Comparison of ENCODE assay signal across 1 cellular context in the genomic region with DNA sequence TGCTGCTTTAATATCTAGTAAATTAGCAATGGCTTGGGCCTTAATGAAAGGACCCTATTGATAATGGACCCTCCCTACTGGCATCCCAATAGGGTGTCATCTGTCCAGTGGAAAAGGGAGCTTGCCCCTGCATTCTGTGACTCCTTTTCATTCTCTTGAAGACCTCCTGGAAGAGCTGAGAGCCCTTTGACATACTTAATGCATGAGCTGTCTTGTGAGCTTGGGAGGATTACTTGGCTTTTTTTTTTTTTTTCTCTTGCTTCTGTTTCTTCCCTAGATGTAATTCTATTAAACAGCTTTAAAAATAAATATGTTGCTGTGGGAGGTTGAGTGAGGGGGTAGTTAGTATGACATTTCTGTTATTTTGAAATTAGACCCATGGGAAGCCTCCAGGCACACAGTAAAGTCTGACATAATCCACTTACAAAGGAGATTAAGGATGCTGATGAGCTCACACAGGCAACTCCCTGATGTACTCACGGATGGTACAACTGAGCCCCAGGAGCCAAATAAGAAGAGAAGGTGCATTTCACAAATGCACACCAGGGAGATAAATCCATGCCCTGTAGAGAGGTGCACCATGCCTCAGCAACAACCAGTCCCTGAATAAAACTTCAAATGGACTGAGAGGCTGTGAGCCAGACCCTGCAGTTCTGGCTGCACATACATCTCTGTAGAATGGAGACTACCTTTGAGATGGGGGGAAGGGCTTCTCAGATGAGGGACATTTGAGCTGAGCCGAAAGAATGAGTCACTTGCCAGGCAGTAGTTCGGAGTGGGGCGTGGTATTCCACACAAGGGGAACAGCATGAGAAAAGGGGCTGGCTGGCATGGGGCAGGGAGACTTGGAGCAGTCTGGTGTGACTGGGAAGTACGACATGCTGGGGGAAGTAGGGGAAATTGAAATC.
A peak's percentile ranks its signal among the peaks of the same experiment; 100 is the strongest.
TF ChIP-seq lines count a peak whose summit lies in the region.

No MANE protein-coding gene starts in this region.

TF ChIP-seq in HEK293, 187 proteins besides CTCF, POLR2A, EP300 and RAD21 (continued from another document and continues in another):
- TF ChIP-seq, protein P1, sequence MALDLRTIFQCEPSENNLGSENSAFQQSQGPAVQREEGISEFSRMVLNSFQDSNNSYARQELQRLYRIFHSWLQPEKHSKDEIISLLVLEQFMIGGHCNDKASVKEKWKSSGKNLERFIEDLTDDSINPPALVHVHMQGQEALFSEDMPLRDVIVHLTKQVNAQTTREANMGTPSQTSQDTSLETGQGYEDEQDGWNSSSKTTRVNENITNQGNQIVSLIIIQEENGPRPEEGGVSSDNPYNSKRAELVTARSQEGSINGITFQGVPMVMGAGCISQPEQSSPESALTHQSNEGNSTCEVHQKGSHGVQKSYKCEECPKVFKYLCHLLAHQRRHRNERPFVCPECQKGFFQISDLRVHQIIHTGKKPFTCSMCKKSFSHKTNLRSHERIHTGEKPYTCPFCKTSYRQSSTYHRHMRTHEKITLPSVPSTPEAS (tag by site-specific recombination; IDR thresholded peaks at IDR 0.05) = no peak
- TF ChIP-seq, protein P2, sequence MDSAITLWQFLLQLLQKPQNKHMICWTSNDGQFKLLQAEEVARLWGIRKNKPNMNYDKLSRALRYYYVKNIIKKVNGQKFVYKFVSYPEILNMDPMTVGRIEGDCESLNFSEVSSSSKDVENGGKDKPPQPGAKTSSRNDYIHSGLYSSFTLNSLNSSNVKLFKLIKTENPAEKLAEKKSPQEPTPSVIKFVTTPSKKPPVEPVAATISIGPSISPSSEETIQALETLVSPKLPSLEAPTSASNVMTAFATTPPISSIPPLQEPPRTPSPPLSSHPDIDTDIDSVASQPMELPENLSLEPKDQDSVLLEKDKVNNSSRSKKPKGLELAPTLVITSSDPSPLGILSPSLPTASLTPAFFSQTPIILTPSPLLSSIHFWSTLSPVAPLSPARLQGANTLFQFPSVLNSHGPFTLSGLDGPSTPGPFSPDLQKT (IDR thresholded peaks at IDR 0.05; ENCODE audit: borderline replicate concordance, low read depth, low read length) = no peak
- TF ChIP-seq, protein P3, sequence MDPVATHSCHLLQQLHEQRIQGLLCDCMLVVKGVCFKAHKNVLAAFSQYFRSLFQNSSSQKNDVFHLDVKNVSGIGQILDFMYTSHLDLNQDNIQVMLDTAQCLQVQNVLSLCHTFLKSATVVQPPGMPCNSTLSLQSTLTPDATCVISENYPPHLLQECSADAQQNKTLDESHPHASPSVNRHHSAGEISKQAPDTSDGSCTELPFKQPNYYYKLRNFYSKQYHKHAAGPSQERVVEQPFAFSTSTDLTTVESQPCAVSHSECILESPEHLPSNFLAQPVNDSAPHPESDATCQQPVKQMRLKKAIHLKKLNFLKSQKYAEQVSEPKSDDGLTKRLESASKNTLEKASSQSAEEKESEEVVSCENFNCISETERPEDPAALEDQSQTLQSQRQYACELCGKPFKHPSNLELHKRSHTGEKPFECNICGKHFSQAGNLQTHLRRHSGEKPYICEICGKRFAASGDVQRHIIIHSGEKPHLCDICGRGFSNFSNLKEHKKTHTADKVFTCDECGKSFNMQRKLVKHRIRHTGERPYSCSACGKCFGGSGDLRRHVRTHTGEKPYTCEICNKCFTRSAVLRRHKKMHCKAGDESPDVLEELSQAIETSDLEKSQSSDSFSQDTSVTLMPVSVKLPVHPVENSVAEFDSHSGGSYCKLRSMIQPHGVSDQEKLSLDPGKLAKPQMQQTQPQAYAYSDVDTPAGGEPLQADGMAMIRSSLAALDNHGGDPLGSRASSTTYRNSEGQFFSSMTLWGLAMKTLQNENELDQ (tag by site-specific recombination; IDR thresholded peaks at IDR 0.05; ENCODE audit: low read depth) = no peak
- TF ChIP-seq ZNF174 (tag by site-specific recombination; IDR thresholded peaks at IDR 0.05) (no peak), ZNF768 (tag by site-specific recombination; IDR thresholded peaks at IDR 0.05) (no peak), ZNF138 (tag by site-specific recombination; IDR thresholded peaks at IDR 0.05; ENCODE audit: borderline replicate concordance) (no peak), HOXA7 (CRISPR knock-in tag; IDR thresholded peaks at IDR 0.05; ENCODE audit: borderline replicate concordance) (no peak), ZNF777 (tag by site-specific recombination; IDR thresholded peaks at IDR 0.05; ENCODE audit: borderline replicate concordance) (no peak), ZNF133 (tag by site-specific recombination; IDR thresholded peaks at IDR 0.05) (no peak), ZNF37A (tag by site-specific recombination; IDR thresholded peaks at IDR 0.05) (no peak), ZNF223 (tag by site-specific recombination; IDR thresholded peaks at IDR 0.05) (no peak), ZNF521 (tag by site-specific recombination; IDR thresholded peaks at IDR 0.05) (no peak), PRDM1 (tag by site-specific recombination; IDR thresholded peaks at IDR 0.05) (no peak), ZNF16 (tag by site-specific recombination; IDR thresholded peaks at IDR 0.05; ENCODE audit: low read depth) (no peak), ZNF561 (tag by site-specific recombination; IDR thresholded peaks at IDR 0.05; ENCODE audit: borderline replicate concordance) (no peak), OSR2 (tag by site-specific recombination; IDR thresholded peaks at IDR 0.05) (peak; percentile 80), ZFP37 (tag by site-specific recombination; IDR thresholded peaks at IDR 0.05) (no peak), ZNF548 (tag by site-specific recombination; IDR thresholded peaks at IDR 0.05) (peak; percentile 69), ZSCAN23 (tag by site-specific recombination; IDR thresholded peaks at IDR 0.05) (no peak), ZNF302 (tag by site-specific recombination; IDR thresholded peaks at IDR 0.05; ENCODE audit: low read depth) (no peak), ZBTB8A (tag by site-specific recombination; IDR thresholded peaks at IDR 0.05) (no peak), FEZF1 (tag by site-specific recombination; IDR thresholded peaks at IDR 0.05) (peak; percentile 36; the same call in 1 of the 2 replicates), ZNF791 (tag by site-specific recombination; IDR thresholded peaks at IDR 0.05) (no peak), ZXDB (tag by site-specific recombination; IDR thresholded peaks at IDR 0.05) (peak; percentile 47; the same call in 1 of the 2 replicates), ZFP69B (tag by site-specific recombination; IDR thresholded peaks at IDR 0.05) (no peak), ZNF121 (tag by site-specific recombination; IDR thresholded peaks at IDR 0.05) (no peak), ZNF202 (tag by site-specific recombination; IDR thresholded peaks at IDR 0.05; ENCODE audit: borderline replicate concordance) (no peak), ZBTB48 (tag by site-specific recombination; IDR thresholded peaks at IDR 0.05) (0 out of 2 replicates have a peak, but pooled peaks have one; percentile 24), ZFP41 (tag by site-specific recombination; IDR thresholded peaks at IDR 0.05; ENCODE audit: borderline replicate concordance) (no peak)
- TF ChIP-seq, protein P4, sequence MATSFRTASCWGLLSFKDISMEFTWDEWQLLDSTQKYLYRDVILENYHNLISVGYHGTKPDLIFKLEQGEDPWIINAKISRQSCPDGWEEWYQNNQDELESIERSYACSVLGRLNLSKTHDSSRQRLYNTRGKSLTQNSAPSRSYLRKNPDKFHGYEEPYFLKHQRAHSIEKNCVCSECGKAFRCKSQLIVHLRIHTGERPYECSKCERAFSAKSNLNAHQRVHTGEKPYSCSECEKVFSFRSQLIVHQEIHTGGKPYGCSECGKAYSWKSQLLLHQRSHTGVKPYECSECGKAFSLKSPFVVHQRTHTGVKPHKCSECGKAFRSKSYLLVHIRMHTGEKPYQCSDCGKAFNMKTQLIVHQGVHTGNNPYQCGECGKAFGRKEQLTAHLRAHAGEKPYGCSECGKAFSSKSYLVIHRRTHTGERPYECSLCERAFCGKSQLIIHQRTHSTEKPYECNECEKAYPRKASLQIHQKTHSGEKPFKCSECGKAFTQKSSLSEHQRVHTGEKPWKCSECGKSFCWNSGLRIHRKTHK (tag by site-specific recombination; IDR thresholded peaks at IDR 0.05) = no peak
- TF ChIP-seq, protein P5, sequence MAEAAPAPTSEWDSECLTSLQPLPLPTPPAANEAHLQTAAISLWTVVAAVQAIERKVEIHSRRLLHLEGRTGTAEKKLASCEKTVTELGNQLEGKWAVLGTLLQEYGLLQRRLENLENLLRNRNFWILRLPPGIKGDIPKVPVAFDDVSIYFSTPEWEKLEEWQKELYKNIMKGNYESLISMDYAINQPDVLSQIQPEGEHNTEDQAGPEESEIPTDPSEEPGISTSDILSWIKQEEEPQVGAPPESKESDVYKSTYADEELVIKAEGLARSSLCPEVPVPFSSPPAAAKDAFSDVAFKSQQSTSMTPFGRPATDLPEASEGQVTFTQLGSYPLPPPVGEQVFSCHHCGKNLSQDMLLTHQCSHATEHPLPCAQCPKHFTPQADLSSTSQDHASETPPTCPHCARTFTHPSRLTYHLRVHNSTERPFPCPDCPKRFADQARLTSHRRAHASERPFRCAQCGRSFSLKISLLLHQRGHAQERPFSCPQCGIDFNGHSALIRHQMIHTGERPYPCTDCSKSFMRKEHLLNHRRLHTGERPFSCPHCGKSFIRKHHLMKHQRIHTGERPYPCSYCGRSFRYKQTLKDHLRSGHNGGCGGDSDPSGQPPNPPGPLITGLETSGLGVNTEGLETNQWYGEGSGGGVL (tag by site-specific recombination; IDR thresholded peaks at IDR 0.05) = peak; percentile 58
- TF ChIP-seq, protein P6, sequence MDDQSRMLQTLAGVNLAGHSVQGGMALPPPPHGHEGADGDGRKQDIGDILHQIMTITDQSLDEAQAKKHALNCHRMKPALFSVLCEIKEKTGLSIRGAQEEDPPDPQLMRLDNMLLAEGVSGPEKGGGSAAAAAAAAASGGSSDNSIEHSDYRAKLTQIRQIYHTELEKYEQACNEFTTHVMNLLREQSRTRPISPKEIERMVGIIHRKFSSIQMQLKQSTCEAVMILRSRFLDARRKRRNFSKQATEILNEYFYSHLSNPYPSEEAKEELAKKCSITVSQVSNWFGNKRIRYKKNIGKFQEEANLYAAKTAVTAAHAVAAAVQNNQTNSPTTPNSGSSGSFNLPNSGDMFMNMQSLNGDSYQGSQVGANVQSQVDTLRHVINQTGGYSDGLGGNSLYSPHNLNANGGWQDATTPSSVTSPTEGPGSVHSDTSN (CRISPR knock-in tag; IDR thresholded peaks at IDR 0.05) = no peak
- TF ChIP-seq, protein P7, sequence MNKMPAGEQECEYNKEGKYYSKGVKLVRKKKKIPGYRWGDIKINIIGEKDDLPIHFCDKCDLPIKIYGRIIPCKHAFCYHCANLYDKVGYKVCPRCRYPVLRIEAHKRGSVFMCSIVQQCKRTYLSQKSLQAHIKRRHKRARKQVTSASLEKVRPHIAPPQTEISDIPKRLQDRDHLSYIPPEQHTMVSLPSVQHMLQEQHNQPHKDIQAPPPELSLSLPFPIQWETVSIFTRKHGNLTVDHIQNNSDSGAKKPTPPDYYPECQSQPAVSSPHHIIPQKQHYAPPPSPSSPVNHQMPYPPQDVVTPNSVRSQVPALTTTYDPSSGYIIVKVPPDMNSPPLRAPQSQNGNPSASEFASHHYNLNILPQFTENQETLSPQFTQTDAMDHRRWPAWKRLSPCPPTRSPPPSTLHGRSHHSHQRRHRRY (tag by site-specific recombination; IDR thresholded peaks at IDR 0.05) = no peak
- TF ChIP-seq, protein P8, sequence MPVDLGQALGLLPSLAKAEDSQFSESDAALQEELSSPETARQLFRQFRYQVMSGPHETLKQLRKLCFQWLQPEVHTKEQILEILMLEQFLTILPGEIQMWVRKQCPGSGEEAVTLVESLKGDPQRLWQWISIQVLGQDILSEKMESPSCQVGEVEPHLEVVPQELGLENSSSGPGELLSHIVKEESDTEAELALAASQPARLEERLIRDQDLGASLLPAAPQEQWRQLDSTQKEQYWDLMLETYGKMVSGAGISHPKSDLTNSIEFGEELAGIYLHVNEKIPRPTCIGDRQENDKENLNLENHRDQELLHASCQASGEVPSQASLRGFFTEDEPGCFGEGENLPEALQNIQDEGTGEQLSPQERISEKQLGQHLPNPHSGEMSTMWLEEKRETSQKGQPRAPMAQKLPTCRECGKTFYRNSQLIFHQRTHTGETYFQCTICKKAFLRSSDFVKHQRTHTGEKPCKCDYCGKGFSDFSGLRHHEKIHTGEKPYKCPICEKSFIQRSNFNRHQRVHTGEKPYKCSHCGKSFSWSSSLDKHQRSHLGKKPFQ (tag by site-specific recombination; IDR thresholded peaks at IDR 0.05) = no peak
- TF ChIP-seq, protein P9, sequence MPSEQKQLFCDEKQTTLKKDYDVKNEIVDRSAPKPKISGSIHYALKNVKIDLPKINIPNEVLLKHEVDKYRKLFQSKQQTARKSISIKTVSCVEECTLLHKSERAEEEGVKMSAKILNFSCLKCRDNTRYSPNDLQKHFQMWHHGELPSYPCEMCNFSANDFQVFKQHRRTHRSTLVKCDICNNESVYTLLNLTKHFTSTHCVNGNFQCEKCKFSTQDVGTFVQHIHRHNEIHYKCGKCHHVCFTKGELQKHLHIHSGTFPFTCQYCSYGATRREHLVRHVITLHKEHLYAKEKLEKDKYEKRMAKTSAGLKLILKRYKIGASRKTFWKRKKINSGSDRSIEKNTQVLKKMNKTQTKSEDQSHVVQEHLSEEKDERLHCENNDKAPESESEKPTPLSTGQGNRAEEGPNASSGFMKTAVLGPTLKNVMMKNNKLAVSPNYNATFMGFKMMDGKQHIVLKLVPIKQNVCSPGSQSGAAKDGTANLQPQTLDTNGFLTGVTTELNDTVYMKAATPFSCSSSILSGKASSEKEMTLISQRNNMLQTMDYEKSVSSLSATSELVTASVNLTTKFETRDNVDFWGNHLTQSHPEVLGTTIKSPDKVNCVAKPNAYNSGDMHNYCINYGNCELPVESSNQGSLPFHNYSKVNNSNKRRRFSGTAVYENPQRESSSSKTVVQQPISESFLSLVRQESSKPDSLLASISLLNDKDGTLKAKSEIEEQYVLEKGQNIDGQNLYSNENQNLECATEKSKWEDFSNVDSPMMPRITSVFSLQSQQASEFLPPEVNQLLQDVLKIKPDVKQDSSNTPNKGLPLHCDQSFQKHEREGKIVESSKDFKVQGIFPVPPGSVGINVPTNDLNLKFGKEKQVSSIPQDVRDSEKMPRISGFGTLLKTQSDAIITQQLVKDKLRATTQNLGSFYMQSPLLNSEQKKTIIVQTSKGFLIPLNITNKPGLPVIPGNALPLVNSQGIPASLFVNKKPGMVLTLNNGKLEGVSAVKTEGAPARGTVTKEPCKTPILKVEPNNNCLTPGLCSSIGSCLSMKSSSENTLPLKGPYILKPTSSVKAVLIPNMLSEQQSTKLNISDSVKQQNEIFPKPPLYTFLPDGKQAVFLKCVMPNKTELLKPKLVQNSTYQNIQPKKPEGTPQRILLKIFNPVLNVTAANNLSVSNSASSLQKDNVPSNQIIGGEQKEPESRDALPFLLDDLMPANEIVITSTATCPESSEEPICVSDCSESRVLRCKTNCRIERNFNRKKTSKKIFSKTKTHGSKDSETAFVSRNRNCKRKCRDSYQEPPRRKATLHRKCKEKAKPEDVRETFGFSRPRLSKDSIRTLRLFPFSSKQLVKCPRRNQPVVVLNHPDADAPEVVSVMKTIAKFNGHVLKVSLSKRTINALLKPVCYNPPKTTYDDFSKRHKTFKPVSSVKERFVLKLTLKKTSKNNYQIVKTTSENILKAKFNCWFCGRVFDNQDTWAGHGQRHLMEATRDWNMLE (tag by site-specific recombination; conservative IDR thresholded peaks at IDR 0.05; ENCODE audit: low read depth) = no peak
- TF ChIP-seq, protein P10, sequence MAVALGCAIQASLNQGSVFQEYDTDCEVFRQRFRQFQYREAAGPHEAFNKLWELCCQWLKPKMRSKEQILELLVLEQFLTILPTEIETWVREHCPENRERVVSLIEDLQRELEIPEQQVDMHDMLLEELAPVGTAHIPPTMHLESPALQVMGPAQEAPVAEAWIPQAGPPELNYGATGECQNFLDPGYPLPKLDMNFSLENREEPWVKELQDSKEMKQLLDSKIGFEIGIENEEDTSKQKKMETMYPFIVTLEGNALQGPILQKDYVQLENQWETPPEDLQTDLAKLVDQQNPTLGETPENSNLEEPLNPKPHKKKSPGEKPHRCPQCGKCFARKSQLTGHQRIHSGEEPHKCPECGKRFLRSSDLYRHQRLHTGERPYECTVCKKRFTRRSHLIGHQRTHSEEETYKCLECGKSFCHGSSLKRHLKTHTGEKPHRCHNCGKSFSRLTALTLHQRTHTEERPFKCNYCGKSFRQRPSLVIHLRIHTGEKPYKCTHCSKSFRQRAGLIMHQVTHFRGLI (tag by site-specific recombination; IDR thresholded peaks at IDR 0.05) = no peak
